Comparison of ENCODE assay signal across 1 cellular context in genomic region chr1:31238612-31238985, GRCh38.
TF ChIP-seq lines count a peak whose summit lies in the region.

No MANE protein-coding gene starts in this region.

TF ChIP-seq in SK-N-SH, 30 proteins besides CTCF, POLR2A, EP300 and RAD21:
- TF ChIP-seq RCOR1 (IDR thresholded peaks at IDR 0.05; ENCODE audit: low read length) (no peak), FOXM1 (IDR thresholded peaks at IDR 0.05; ENCODE audit: low read depth) (no peak), SIN3A (IDR thresholded peaks at IDR 0.05; ENCODE audit: borderline replicate concordance, low read depth, low read length) (no peak), POLR2AphosphoS5 (IDR thresholded peaks at IDR 0.05; ENCODE audit: low read depth, low read length) (no peak), JUND (IDR thresholded peaks at IDR 0.05) (no peak)
